Comparison of ENCODE assay signal across 32 cellular contexts in the genomic region with DNA sequence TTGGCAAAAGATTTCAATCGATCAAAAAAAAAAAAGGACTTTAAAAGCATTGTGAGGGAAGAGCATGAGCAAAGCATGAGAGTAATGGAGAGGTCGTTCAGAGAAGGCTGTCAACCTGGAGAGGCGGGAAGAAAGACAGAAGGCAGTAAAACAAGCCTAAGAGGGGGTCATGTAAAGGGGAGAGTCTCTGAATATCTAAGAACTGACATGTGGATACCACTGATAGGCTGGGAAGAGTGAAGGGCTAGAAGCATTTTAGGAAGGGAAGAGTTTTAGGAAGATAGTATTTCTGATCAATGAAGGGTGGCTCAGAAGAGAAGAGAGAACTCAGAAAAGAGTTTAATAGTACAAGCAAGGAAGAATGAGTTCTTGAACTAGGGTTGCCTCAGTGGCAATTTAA. TPM values are rescaled to one million over a fixed set of nuclear protein-coding genes. Genes with fewer than 3 reads are reported as not detected.
"Had no signal": no experiment of that assay in that cellular context is flagged by ENCODE, and none has a peak within 500 bp of the region (broad histone marks: within the 10 kb centered on the region; RNA-seq: fewer than 3 reads in every experiment).

No MANE protein-coding gene starts in this region.

- H3K27ac ChIP-seq: brain microvascular endothelial cell, KMS-11, Peyer's patch, SJSA1 had no signal

- H3K4me2 ChIP-seq: KMS-11, SK-N-SH had no signal

- H3K4me1 ChIP-seq: Peyer's patch, SJSA1 had no signal

- H3K27me3 ChIP-seq: brain microvascular endothelial cell, Peyer's patch, SJSA1 had no signal

- H3K27ac Mint-ChIP-seq: activated CD4-positive, alpha-beta T cell treated with anti-CD3 and anti-CD28 coated beads, Interleukin-2, amount 10 ng/mL, durations not matched to agents 7 days and 5 days; activated CD8-positive, alpha-beta T cell treated with anti-CD3 and anti-CD28 coated beads for 36 hours; activated naive CD4-positive, alpha-beta T cell treated with anti-CD3 and anti-CD28 coated beads, Interleukin-2, amount 10 ng/mL, durations not matched to agents 7 days and 5 days; activated T-helper 1 cell treated with anti-CD3 and anti-CD28 coated beads, Interleukin-12 subunit alpha, Interleukin-12 subunit beta, Interleukin-2, Interleukin-4 antibody, amounts not matched to agents 30 ng/mL and 10 ng/mL and 1 ng/mL, durations not matched to agents 14 hours and 24 hours and 36 hours; T-helper 1 cell treated with Interleukin-12 subunit alpha and Interleukin-12 subunit beta and Interleukin-4 antibody, amounts not matched to agents 30 μg/mL and 1 μg/mL, for 36 hours; T-helper 2 cell treated with Interferon-gamma antibody and Interleukin-4, amounts not matched to agents 5 μg/mL and 100 μg/mL, for 36 hours had no signal

- H3K27me3 Mint-ChIP-seq: activated CD4-positive, alpha-beta T cell treated with anti-CD3 and anti-CD28 coated beads, Interleukin-2, amount 10 ng/mL, durations not matched to agents 7 days and 5 days; activated CD8-positive, alpha-beta T cell treated with anti-CD3 and anti-CD28 coated beads for 36 hours; activated naive CD4-positive, alpha-beta T cell treated with anti-CD3 and anti-CD28 coated beads, Interleukin-2, amount 10 ng/mL, durations not matched to agents 7 days and 5 days had no signal

- H3K9ac ChIP-seq: KMS-11, SK-N-SH had no signal

- ATAC-seq: activated CD8-positive, alpha-beta T cell treated with anti-CD3 and anti-CD28 coated beads for 36 hours had no signal

- H3K9me3 ChIP-seq: Peyer's patch, SJSA1, SK-N-SH had no signal

- H3K9me3 Mint-ChIP-seq: activated CD8-positive, alpha-beta T cell treated with anti-CD3 and anti-CD28 coated beads for 36 hours; activated naive CD4-positive, alpha-beta T cell treated with anti-CD3 and anti-CD28 coated beads, Interleukin-2, amount 10 ng/mL, durations not matched to agents 7 days and 5 days; T-helper 2 cell treated with Interferon-gamma antibody and Interleukin-4, amounts not matched to agents 5 μg/mL and 100 μg/mL, for 36 hours had no signal

- DNase-seq: activated CD4-positive, alpha-beta T cell treated with anti-CD3 and anti-CD28 coated beads, Interleukin-2, amount 10 ng/mL, durations not matched to agents 7 days and 5 days; activated CD8-positive, alpha-beta T cell treated with anti-CD3 and anti-CD28 coated beads for 36 hours; activated effector memory CD4-positive, alpha-beta T cell treated with Interleukin-2 at 50 U/mL for 16 hours; activated naive CD4-positive, alpha-beta T cell treated with anti-CD3 and anti-CD28 coated beads, Interleukin-2, amount 10 ng/mL, durations not matched to agents 7 days and 5 days; activated T-cell treated with anti-CD3 and anti-CD28 coated beads, Interleukin-2, amount 50 U/mL, for 1 hour; amniotic stem cell; aorta; brain microvascular endothelial cell; central memory CD4-positive, alpha-beta T cell; MM.1S; MV-4-11; NCI-H1092; NCI-H1436 treated with DMSO at 0.1 percent for 48 hours; NCI-H1694 treated with DMSO at 0.1 percent for 48 hours; NCI-H2029; NCI-H2171 treated with DMSO at 0.1 percent for 48 hours; NCI-H2227 treated with DMSO at 0.1 percent for 48 hours; NCI-H446; NCI-H510A treated with DMSO at 0.1 percent for 48 hours; NCI-H69; Peyer's patch; RPMI8226; SHP77 treated with DMSO at 0.1 percent for 48 hours; SK-N-SH had no signal

- H3K4me3 ChIP-seq: Peyer's patch, SJSA1 had no signal

- H3K4me3 Mint-ChIP-seq: activated CD4-positive, alpha-beta T cell treated with anti-CD3 and anti-CD28 coated beads, Interleukin-2, amount 10 ng/mL, durations not matched to agents 7 days and 5 days; activated CD8-positive, alpha-beta T cell treated with anti-CD3 and anti-CD28 coated beads for 36 hours; activated naive CD4-positive, alpha-beta T cell treated with anti-CD3 and anti-CD28 coated beads, Interleukin-2, amount 10 ng/mL, durations not matched to agents 7 days and 5 days; activated T-helper 1 cell treated with anti-CD3 and anti-CD28 coated beads, Interleukin-12 subunit alpha, Interleukin-12 subunit beta, Interleukin-2, Interleukin-4 antibody, amounts not matched to agents 30 ng/mL and 10 ng/mL and 1 ng/mL, durations not matched to agents 14 hours and 24 hours and 36 hours; T-helper 1 cell treated with Interleukin-12 subunit alpha and Interleukin-12 subunit beta and Interleukin-4 antibody, amounts not matched to agents 30 μg/mL and 1 μg/mL, for 36 hours; T-helper 2 cell treated with Interferon-gamma antibody and Interleukin-4, amounts not matched to agents 5 μg/mL and 100 μg/mL, for 36 hours had no signal

- H3K36me3 ChIP-seq: brain microvascular endothelial cell, Peyer's patch, SJSA1 had no signal

RNA-seq across cellular contexts. Expression of gene FAM9C, which starts 7.5 kb away (rescaled TPM):
- total RNA-seq: activated CD4-positive, alpha-beta T cell treated with anti-CD3 and anti-CD28 coated beads, Interleukin-2, amount 10 ng/mL, durations not matched to agents 7 days and 5 days; activated CD8-positive, alpha-beta memory T cell treated with anti-CD3 and anti-CD28 coated beads for 36 hours; activated CD8-positive, alpha-beta T cell treated with anti-CD3 and anti-CD28 coated beads for 36 hours; aorta; cerebellum; LHCN-M2; SJSA1 had no signal
- polyA plus RNA-seq: aorta had no signal
